8 cellular contexts compared by ENCODE assay signal in genomic region chr11:44080951-44081350, GRCh38. TPM values are rescaled to one million over a fixed set of nuclear protein-coding genes. Genes with fewer than 3 reads are reported as not detected.
"Had no signal": no experiment of that assay in that cellular context is flagged by ENCODE, and none has a peak within 500 bp of the region (broad histone marks: within the 10 kb centered on the region; RNA-seq: fewer than 3 reads in every experiment).

No MANE protein-coding gene starts in this region.

- H3K4me3 Mint-ChIP-seq: HFFc6, IgD-negative memory B cell had no signal

- DNase-seq: GM23248, GOT3, HFFc6, KBM-7 had no signal

- H3K27me3 Mint-ChIP-seq: IgD-negative memory B cell had no signal

- H3K4me1 Mint-ChIP-seq: IgD-negative memory B cell had no signal

- H3K9ac ChIP-seq: GM23248 had no signal

- H2AFZ ChIP-seq: GM23248 had no signal

- H3K27ac ChIP-seq: GM23248 had no signal

- H3K27ac Mint-ChIP-seq: HFFc6 had no signal

- ATAC-seq: HCT116 had no signal

- H3K9me3 ChIP-seq: HAP-1 had no signal

RNA-seq across cellular contexts. Expression of gene ACCSL, which starts 33.2 kb away (rescaled TPM):
- total RNA-seq: GM23248, HFFc6, HT-29 had no signal
